In the genomic region with DNA sequence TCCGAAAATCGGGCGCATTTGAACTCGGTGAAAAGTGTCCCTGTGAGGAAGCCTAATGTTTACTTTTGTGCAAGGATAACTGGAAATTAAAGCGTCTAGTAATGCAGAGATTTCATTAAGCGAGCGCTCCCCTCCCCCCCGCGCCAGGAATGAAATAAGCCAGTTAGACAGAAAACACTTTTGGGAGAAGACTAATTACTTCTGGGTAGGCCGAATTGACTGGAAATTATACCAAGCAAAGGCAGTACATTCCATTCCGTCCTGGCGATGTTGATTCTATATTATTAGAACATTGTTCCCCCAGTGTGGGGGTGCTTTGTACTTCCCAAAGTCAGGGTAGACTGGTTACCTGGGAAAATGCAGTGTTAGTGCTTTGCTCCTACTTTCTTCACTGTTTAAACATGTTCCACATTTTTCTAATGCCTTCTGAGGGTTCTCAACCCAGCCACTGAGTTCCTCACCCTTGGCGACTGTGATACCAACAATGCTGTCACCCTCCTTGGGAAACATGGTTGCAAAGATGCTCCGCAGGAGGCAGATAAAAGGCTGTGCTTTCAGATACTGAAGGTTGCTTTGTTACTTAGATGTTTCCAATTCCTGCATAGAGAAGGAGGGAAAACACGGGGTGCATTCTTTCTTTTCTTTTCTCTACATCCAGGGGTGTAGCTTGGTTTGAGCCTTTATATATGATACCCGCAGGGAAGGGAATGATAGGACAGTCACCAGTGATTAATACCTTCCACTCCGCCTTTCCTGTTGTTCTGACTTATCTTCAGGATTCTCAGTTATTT, we compare ENCODE assay signal across 8 cellular contexts. TPM values are rescaled to one million over a fixed set of nuclear protein-coding genes. Genes with fewer than 3 reads are reported as not detected.
DNase-seq lines count a peak whose midpoint lies in the region; ATAC-seq and TF ChIP-seq lines count a peak whose summit lies in the region.

No MANE protein-coding gene starts in this region.

- H3K27me3 ChIP-seq in PC-9 (ENCODE audit: insufficient read depth, low read depth): no peaks in the 10 kb centered on the region
- H3K27me3 ChIP-seq in naive thymus-derived CD4-positive, alpha-beta T cell (ENCODE audit: control insufficient read depth in 2 of 2, insufficient read depth in 2 of 2, low read length in 2 of 2): peaks cover 0 to 4% of the 10 kb centered on the region in 2 donors

- H3K4me3 Mint-ChIP-seq in naive thymus-derived CD4-positive, alpha-beta T cell: peak overlapping the region; percentile 77 to 95 (median 88)

- no peaks in the 10 kb centered on the region for H4K20me1 ChIP-seq in PC-9 (ENCODE audit: insufficient read depth)

- H3K4me1 Mint-ChIP-seq in naive thymus-derived CD4-positive, alpha-beta T cell: peaks cover 9 to 28% (median 20%) of the 10 kb centered on the region in 7 donors

- H3K79me2 ChIP-seq in PC-9 (ENCODE audit: low read depth): no peaks in the 10 kb centered on the region

- ATAC-seq in naive thymus-derived CD4-positive, alpha-beta T cell: no peak

- no peaks in the 10 kb centered on the region; the same call in 1 of the 2 replicates for H3K4me1 ChIP-seq in PC-9 (replicated peaks; ENCODE audit: insufficient read depth)
- peaks cover 0 to 7% of the 10 kb centered on the region in 2 donors for H3K4me1 ChIP-seq in naive thymus-derived CD4-positive, alpha-beta T cell (ENCODE audit: control insufficient read depth in 2 of 2, insufficient read depth in 2 of 2, low read length in 2 of 2)

- TF ChIP-seq CTCF in PC-9 (conservative IDR thresholded peaks at IDR 0.05) (no peak), epithelial cell of proximal tubule (conservative IDR thresholded peaks at IDR 0.05; ENCODE audit: low read depth, low read length) (no peak)

- H3K4me3 ChIP-seq in PC-9 (peak overlapping the region; percentile 60; the same call in 1 of the 2 replicates), epithelial cell of proximal tubule (ENCODE audit: low read depth, low read length) (peak overlapping the region; percentile 59)
- H3K4me3 ChIP-seq in naive thymus-derived CD4-positive, alpha-beta T cell (ENCODE audit: low read length): peak overlapping the region; percentile 59

- H2AFZ ChIP-seq in PC-9: peak overlapping the region; percentile 85

- H3K27ac ChIP-seq in PC-9: no peak overlapping the region
- no peak overlapping the region for H3K27ac ChIP-seq in naive thymus-derived CD4-positive, alpha-beta T cell (ENCODE audit: low read depth, low read length)

- no peaks in the 10 kb centered on the region for H3K9me3 Mint-ChIP-seq in naive thymus-derived CD4-positive, alpha-beta T cell

- intact Hi-C loops in PC-9 (cut with micrococcal nuclease; ENCODE audit: unreplicated experiment): no loop called here
- intact Hi-C loops in naive thymus-derived CD4-positive, alpha-beta T cell (cut with micrococcal nuclease): loop anchor here in 1 of 2 donors (5.0 to 10.0 kb wide), 4 partner anchors 257 to 1397 kb away; a partner anchor contains a TSS

- peak overlapping the region; percentile 95 for H3K4me2 ChIP-seq in PC-9

- BruUV-seq in PC-9 (replicated peaks; lab: Mats Ljungman, UMichigan): no TSS peak

- H3K36me3 ChIP-seq in PC-9 (ENCODE audit: low read depth): no peaks in the 10 kb centered on the region
- H3K36me3 ChIP-seq in naive thymus-derived CD4-positive, alpha-beta T cell (ENCODE audit: control insufficient read depth in 2 of 3, insufficient read depth in 3 of 3, low read length in 3 of 3): no peaks in the 10 kb centered on the region

- POLR2A ChIA-PET in PC-9 (lab: Charles Lee; ENCODE audit: unreplicated experiment): no interaction called here
- POLR2A ChIA-PET in naive thymus-derived CD4-positive, alpha-beta T cell (lab: Charles Lee): no interaction called here

- DNase-seq in AG20443 (ENCODE audit: low spot score): peak; percentile 40
- DNase-seq in PC-9: peak in 1 of 2 experiments; percentile 2
- DNase-seq in epithelial cell of proximal tubule (ENCODE audit: low read depth): no peak
- DNase-seq in naive thymus-derived CD4-positive, alpha-beta T cell: no peak
- DNase-seq in cortex of kidney (lab: John Stamatoyannopoulos, UW): no peak
- DNase-seq in stimulated activated CD4-positive, alpha-beta T cell treated with anti-CD3 and anti-CD28 coated beads, Interleukin-4, amount 100 ng/mL, for 24 hours: no peak
- no peak for DNase-seq in DMS153 (lab: John Stamatoyannopoulos, UW)
- no peak for DNase-seq in stimulated activated CD4-positive, alpha-beta T cell treated with anti-CD3 and anti-CD28 coated beads, Interleukin-4, amount 100 ng/mL, for 4 hours

- CTCF ChIA-PET in PC-9 (lab: Charles Lee): no interaction called here
- CTCF ChIA-PET in naive thymus-derived CD4-positive, alpha-beta T cell (lab: Charles Lee): interaction anchor here (1.9 kb wide), 1 partner anchor 595 kb away, joined by 7 read pairs; no protein-coding TSS in a partner anchor

- H3K9me3 ChIP-seq in PC-9 (ENCODE audit: insufficient read depth, low read depth): no peaks in the 10 kb centered on the region
- no peaks in the 10 kb centered on the region for H3K9me3 ChIP-seq in naive thymus-derived CD4-positive, alpha-beta T cell (ENCODE audit: control insufficient read depth in 2 of 3, low read length in 3 of 3)

- no peaks in the 10 kb centered on the region for H3K36me3 Mint-ChIP-seq in naive thymus-derived CD4-positive, alpha-beta T cell

- peak overlapping the region in 4 of 9 donors; percentile 36 to 70 (median 52) for H3K27ac Mint-ChIP-seq in naive thymus-derived CD4-positive, alpha-beta T cell

- no peaks in the 10 kb centered on the region for H3K9me2 ChIP-seq in PC-9 (ENCODE audit: insufficient read depth)

- no peaks in the 10 kb centered on the region for H3F3A ChIP-seq in PC-9 (ENCODE audit: insufficient read depth, low read depth)

- peaks cover 6 to 48% (median 25%) of the 10 kb centered on the region in 5 donors for H3K27me3 Mint-ChIP-seq in naive thymus-derived CD4-positive, alpha-beta T cell

RNA-seq across cellular contexts. Expression of a gene that starts 2.6 kb away (rescaled TPM):
- total RNA-seq in PC-9 (2021) (0.20 TPM in 1 of 2 replicates, not detected in the other), epithelial cell of proximal tubule (165 and 170 TPM in 2 replicates)
- total RNA-seq in naive thymus-derived CD4-positive, alpha-beta T cell: not detected
- polyA plus RNA-seq in naive thymus-derived CD4-positive, alpha-beta T cell: under 1 TPM in 1 of 2 donors, not detected in 1; 0.08 TPM

Comparison
In these comparisons a context has a peak if more than half of its experiments do, and no peak if none do; other contexts are left out.
1. RNA of a gene that starts 2.6 kb away (total RNA-seq): 165 to 170 TPM in epithelial cell of proximal tubule; 0.20 TPM in PC-9 and not detected in naive thymus-derived CD4-positive, alpha-beta T cell; every median in the first group is over 100 times any median in the second.
2. Peak in every context shown above with its lines, with median percentiles within 50 percentile points of each other: H3K4me3 ChIP-seq.